In genomic region chr4:134308910-134309309, GRCh38 we compare ENCODE assay signal across 21 cellular contexts.
DNase-seq lines count a peak whose midpoint lies in the region; ATAC-seq and TF ChIP-seq lines count a peak whose summit lies in the region.
"Had no signal": no experiment of that assay in that cellular context is flagged by ENCODE, and none has a peak within 500 bp of the region (broad histone marks: within the 10 kb centered on the region; RNA-seq: fewer than 3 reads in every experiment).

No MANE protein-coding gene starts in this region.

- H3K9ac ChIP-seq in adipocyte (ENCODE audit: low read length): no peak overlapping the region
- H3K9ac ChIP-seq: BLaER1 had no signal

- no peak for ATAC-seq in GM18517 (IDR thresholded peaks at IDR 0.05; ENCODE audit: unreplicated experiment)
- no peak for ATAC-seq in HG03565 (IDR thresholded peaks at IDR 0.05; ENCODE audit: unreplicated experiment)
- ATAC-seq: CD8-positive, alpha-beta T cell; GM12878; GM23338; HCT116 had no signal

- H3K27me3 Mint-ChIP-seq in nephron (ENCODE audit: low read depth): no peaks in the 10 kb centered on the region
- H3K27me3 Mint-ChIP-seq: B cell; CD4-positive, CD25-positive, alpha-beta regulatory T cell had no signal

- H3K4me1 ChIP-seq in adipocyte (ENCODE audit: control insufficient read depth, insufficient read depth, low read length): no peaks in the 10 kb centered on the region
- H3K4me1 ChIP-seq: BLaER1, Caco-2 had no signal

- H3K27me3 ChIP-seq in adipocyte (replicated peaks; ENCODE audit: control insufficient read depth, insufficient read depth, low read length): no peaks in the 10 kb centered on the region
- H3K27me3 ChIP-seq: BLaER1 had no signal

- H3K4me3 Mint-ChIP-seq in nephron: no peak overlapping the region
- H3K4me3 Mint-ChIP-seq: B cell; CD4-positive, CD25-positive, alpha-beta regulatory T cell; CD8-positive, alpha-beta T cell; GM23338; H9 had no signal

- H3K9me3 ChIP-seq in adipocyte (ENCODE audit: control insufficient read depth, low read length): no peaks in the 10 kb centered on the region
- H3K9me3 ChIP-seq: BLaER1, Caco-2 had no signal

- H3K27ac Mint-ChIP-seq in nephron: peak overlapping the region in 2 of 3 experiments; percentile 35 to 59
- H3K27ac Mint-ChIP-seq: B cell; CD4-positive, CD25-positive, alpha-beta regulatory T cell; CD8-positive, alpha-beta T cell; GM23338; H9 had no signal

- peaks cover 5% of the 10 kb centered on the region for H3K4me1 Mint-ChIP-seq in nephron
- H3K4me1 Mint-ChIP-seq: B cell; CD4-positive, CD25-positive, alpha-beta regulatory T cell; GM23338; H9 had no signal

- TF ChIP-seq CTCF in nephron (IDR thresholded peaks at IDR 0.05; ENCODE audit: unreplicated experiment in 3 of 3): no peak

- H3K9me3 Mint-ChIP-seq in nephron: peaks cover 5% of the 10 kb centered on the region
- H3K9me3 Mint-ChIP-seq: CD8-positive, alpha-beta T cell; GM23338; H9 had no signal

- no peaks in the 10 kb centered on the region for H3K36me3 ChIP-seq in adipocyte (ENCODE audit: control insufficient read depth, insufficient read depth, low read length, severe bottlenecking)
- H3K36me3 ChIP-seq: BLaER1 had no signal

- no peaks in the 10 kb centered on the region for H3K36me3 Mint-ChIP-seq in nephron (ENCODE audit: low read depth)
- H3K36me3 Mint-ChIP-seq: CD4-positive, CD25-positive, alpha-beta regulatory T cell; CD8-positive, alpha-beta T cell had no signal

- DNase-seq in EH (ENCODE audit: low read depth): peak; percentile 5
- DNase-seq in adipocyte (ENCODE audit: low read depth): peak; percentile 48
- DNase-seq in fibroblast of peridontal ligament (ENCODE audit: extremely low read depth): peak; percentile 41
- no peak for DNase-seq in activated CD4-positive, alpha-beta T cell treated with anti-CD3 and anti-CD28 coated beads, Interleukin-2, amount 50 U/mL, for 4 hours
- no peak for DNase-seq in central memory CD4-positive, alpha-beta T cell
- DNase-seq: Caco-2; CD4-positive, CD25-positive, alpha-beta regulatory T cell; CD8-positive, alpha-beta T cell; DMS153; DND-41; EL; GDM1; H9 had no signal

- no peak overlapping the region for H3K4me3 ChIP-seq in adipocyte (ENCODE audit: low read length)
- H3K4me3 ChIP-seq: BLaER1, GM12878, GM23338 had no signal

Comparison
In these comparisons a context has a peak if more than half of its experiments do, and no peak if none do; other contexts are left out.
1. DNase-seq: peak in EH (single experiment), adipocyte (single experiment) and fibroblast of peridontal ligament (single experiment); none in activated CD4-positive, alpha-beta T cell treated with anti-CD3 and anti-CD28 coated beads, Interleukin-2, amount 50 U/mL, for 4 hours (0 of 2) and central memory CD4-positive, alpha-beta T cell (single experiment).